In the genomic region with DNA sequence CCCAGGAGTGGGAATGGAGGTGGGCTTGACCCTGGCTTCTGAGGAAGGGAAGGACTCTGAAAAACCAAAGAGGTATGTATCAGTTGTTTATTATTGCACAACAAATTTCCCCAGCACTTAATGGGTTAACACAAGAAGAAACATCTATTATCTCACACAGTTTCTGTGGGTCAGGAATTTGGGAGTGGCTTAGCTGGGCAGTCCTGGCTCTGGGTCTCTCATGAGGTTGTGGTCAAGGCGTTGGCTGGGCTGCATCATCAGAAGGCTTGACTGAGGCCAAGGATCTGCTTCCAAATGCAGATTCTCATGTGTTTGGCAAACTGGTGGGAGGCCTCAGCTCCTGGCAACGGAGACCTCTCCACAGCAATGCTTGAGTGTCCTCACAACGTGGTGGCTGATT, we compare ENCODE assay signal across 13 cellular contexts. TPM values are rescaled to one million over a fixed set of nuclear protein-coding genes. Genes with fewer than 3 reads are reported as not detected.
A peak's percentile ranks its signal among the peaks of the same experiment; 100 is the strongest.
DNase-seq lines count a peak whose midpoint lies in the region; ATAC-seq, FAIRE-seq and TF ChIP-seq lines count a peak whose summit lies in the region.
"Had no signal": no experiment of that assay in that cellular context is flagged by ENCODE, and none has a peak within 500 bp of the region (broad histone marks: within the 10 kb centered on the region; RNA-seq: fewer than 3 reads in every experiment).

No MANE protein-coding gene starts in this region.

- FAIRE-seq in HepG2 (lab: Jason Lieb, UNC) = no peak

- no peak overlapping the region for H2AFZ ChIP-seq in HepG2 (ENCODE audit: low read length)

- H3K36me3 ChIP-seq in brain microvascular endothelial cell (replicated peaks) (no peaks in the 10 kb centered on the region), HepG2 (replicated peaks in 1 of 2; ENCODE audit: control insufficient read depth in 1 of 2, insufficient read depth in 2 of 2, low read length in 2 of 2) (no peaks in the 10 kb centered on the region)

- H3K27me3 Mint-ChIP-seq in activated CD4-positive, alpha-beta memory T cell treated with anti-CD3 and anti-CD28 coated beads for 36 hours = no peaks in the 10 kb centered on the region
- H3K27me3 Mint-ChIP-seq: activated naive CD4-positive, alpha-beta T cell treated with anti-CD3 and anti-CD28 coated beads, Interleukin-2, amount 50 U/mL, for 24 hours had no signal

- no TSS peak for BruUV-seq in HepG2 (replicated peaks; lab: Mats Ljungman, UMichigan)

- TF ChIP-seq EP300 in Ishikawa (IDR thresholded peaks at IDR 0.05; ENCODE audit: borderline replicate concordance) (peak; percentile 63; the same call in 1 of the 2 replicates), HepG2 (IDR thresholded peaks at IDR 0.05; ENCODE audit: low read depth in 2 of 2, low read length in 2 of 2) (no peak), HepG2 (CRISPR knock-in tag; IDR thresholded peaks at IDR 0.05; ENCODE audit: borderline replicate concordance) (no peak)

- TF ChIP-seq CTCF in AG09309 (IDR thresholded peaks at IDR 0.05; ENCODE audit: control insufficient read depth, insufficient read depth, low read depth, low read length, missing control alignments) (no peak), brain microvascular endothelial cell (IDR thresholded peaks at IDR 0.05; ENCODE audit: low read depth, low read length, missing control alignments) (no peak), HepG2 (CRISPR knock-in tag; IDR thresholded peaks at IDR 0.05) (no peak)

- no peak for TF ChIP-seq POLR2A in HepG2 (IDR thresholded peaks at IDR 0.05; ENCODE audit: insufficient read depth in 1 of 2, low read depth in 2 of 2, low read length in 2 of 2)

- peaks cover 12% of the 10 kb centered on the region for H3K4me1 Mint-ChIP-seq in activated CD4-positive, alpha-beta memory T cell treated with anti-CD3 and anti-CD28 coated beads for 36 hours (ENCODE audit: low read depth)

- H3K9me3 Mint-ChIP-seq in activated CD4-positive, alpha-beta memory T cell treated with anti-CD3 and anti-CD28 coated beads for 36 hours = peaks cover 4% of the 10 kb centered on the region
- H3K9me3 Mint-ChIP-seq: activated naive CD4-positive, alpha-beta T cell treated with anti-CD3 and anti-CD28 coated beads, Interleukin-2, amount 50 U/mL, for 24 hours had no signal

- no peak overlapping the region for H3K9ac ChIP-seq in HepG2 (ENCODE audit: insufficient read depth, low read depth, low read length)

- CTCF ChIA-PET in HepG2 (lab: Yijun Ruan, JAX; ENCODE audit: low intra/inter-chr PET ratio, low total read pairs) = no interaction called here
- CTCF ChIA-PET in activated CD4-positive, alpha-beta memory T cell treated with anti-CD3 and anti-CD28 coated beads for 36 hours (lab: Charles Lee) = no interaction called here

- no peak overlapping the region for H3K27ac ChIP-seq in brain microvascular endothelial cell
- no peak overlapping the region for H3K27ac ChIP-seq in HepG2 (ENCODE audit: extremely low read length, insufficient read depth, low read length)

- H3K9me3 ChIP-seq in HepG2 (ENCODE audit: low read length) = peaks cover 3% of the 10 kb centered on the region; the same call in 1 of the 2 replicates

- POLR2A ChIA-PET in HepG2 (lab: Yijun Ruan, JAX) = no interaction called here
- POLR2A ChIA-PET in activated CD4-positive, alpha-beta memory T cell treated with anti-CD3 and anti-CD28 coated beads for 36 hours (lab: Charles Lee) = no interaction called here

- H3K36me3 Mint-ChIP-seq in activated CD4-positive, alpha-beta memory T cell treated with anti-CD3 and anti-CD28 coated beads for 36 hours = peaks cover 3% of the 10 kb centered on the region
- H3K36me3 Mint-ChIP-seq: activated naive CD4-positive, alpha-beta T cell treated with anti-CD3 and anti-CD28 coated beads, Interleukin-2, amount 50 U/mL, for 24 hours had no signal

- no peak overlapping the region for H3K4me3 Mint-ChIP-seq in activated CD4-positive, alpha-beta memory T cell treated with anti-CD3 and anti-CD28 coated beads for 36 hours
- H3K4me3 Mint-ChIP-seq: activated naive CD4-positive, alpha-beta T cell treated with anti-CD3 and anti-CD28 coated beads, Interleukin-2, amount 50 U/mL, for 24 hours; T-helper 2 cell treated with Interferon-gamma antibody and Interleukin-4, amounts not matched to agents 5 μg/mL and 100 μg/mL, for 36 hours had no signal

- no peaks in the 10 kb centered on the region for H3K79me2 ChIP-seq in HepG2 (ENCODE audit: insufficient read depth, low read length)

- in situ Hi-C loops in brain microvascular endothelial cell (cut with HindIII; ENCODE audit: low pct_ligation_motif_present, low sequenced_read_pairs) = no loop called here
- in situ Hi-C loops in HepG2 (cut with HindIII; ENCODE audit: extremely low pct_ligation_motif_present, low pct_unique_long_range_greater_than_20kb) = no loop called here

- H3K4me2 ChIP-seq in HepG2 (ENCODE audit: low read depth, low read length) = no peak overlapping the region

- peak; percentile 10 for DNase-seq in AG09309 (ENCODE audit: low read depth)
- DNase-seq in brain microvascular endothelial cell = peak; percentile 59
- no peak for DNase-seq in HepG2 (ENCODE audit: low spot score)
- no peak for DNase-seq in NCI-H82 (lab: John Stamatoyannopoulos, UW)
- DNase-seq in activated naive CD4-positive, alpha-beta T cell (lab: John Stamatoyannopoulos, UW) = no peak
- DNase-seq in activated CD4-positive, alpha-beta memory T cell treated with anti-CD3 and anti-CD28 coated beads for 36 hours = no peak
- DNase-seq: cortex of kidney, DMS153, left colon had no signal

- TF ChIP-seq RAD21 in Ishikawa (IDR thresholded peaks at IDR 0.05; ENCODE audit: low read depth) (no peak), HepG2 (CRISPR knock-in tag; IDR thresholded peaks at IDR 0.05) (no peak)

- H3K4me3 ChIP-seq in AG09309 (ENCODE audit: control insufficient read depth, low read depth, low read length) = no peak overlapping the region
- H3K4me3 ChIP-seq in brain microvascular endothelial cell (ENCODE audit: low read depth, low read length) = no peak overlapping the region
- H3K4me3 ChIP-seq in HepG2 (replicated peaks in 1 of 3; ENCODE audit: insufficient read depth in 1 of 3, low read depth in 2 of 3, low read length in 3 of 3) = no peak overlapping the region

- H3K27ac Mint-ChIP-seq in activated CD4-positive, alpha-beta memory T cell treated with anti-CD3 and anti-CD28 coated beads for 36 hours = no peak overlapping the region
- H3K27ac Mint-ChIP-seq: activated naive CD4-positive, alpha-beta T cell treated with anti-CD3 and anti-CD28 coated beads, Interleukin-2, amount 50 U/mL, for 24 hours; T-helper 2 cell treated with Interferon-gamma antibody and Interleukin-4, amounts not matched to agents 5 μg/mL and 100 μg/mL, for 36 hours had no signal

- ATAC-seq in HepG2 = no peak
- ATAC-seq in HG02571 (IDR thresholded peaks at IDR 0.05; ENCODE audit: unreplicated experiment) = no peak
- ATAC-seq: left colon had no signal

- intact Hi-C loops in HepG2 (cut with micrococcal nuclease; ENCODE audit: unreplicated experiment) = no loop called here
- intact Hi-C loops in activated CD4-positive, alpha-beta memory T cell treated with anti-CD3 and anti-CD28 coated beads for 36 hours (cut with micrococcal nuclease) = no loop called here

- H3K4me1 ChIP-seq in HepG2 (ENCODE audit: insufficient read depth, low read length) = peaks cover 16% of the 10 kb centered on the region

- no peaks in the 10 kb centered on the region for H4K20me1 ChIP-seq in HepG2 (ENCODE audit: insufficient read depth, low read length)

- 0% methylated on average over 2 of the region's 3 CpGs for WGBS in HepG2 (ENCODE audit: low lambda C conversion rate)

- H3K27me3 ChIP-seq in brain microvascular endothelial cell (replicated peaks) = no peaks in the 10 kb centered on the region
- peaks cover 0 to 7% of the 10 kb centered on the region in 2 experiments; a peak in 1 of 5 replicates for H3K27me3 ChIP-seq in HepG2 (ENCODE audit: control insufficient read depth in 1 of 2, insufficient read depth in 2 of 2, low read length in 2 of 2)

TF ChIP-seq in Ishikawa, 13 proteins besides CTCF, POLR2A, EP300 and RAD21 (continues in another document):
- peak; percentile 59; the same call in 1 of the 2 replicates for TF ChIP-seq TCF12 (IDR thresholded peaks at IDR 0.05; ENCODE audit: low read depth)

TF ChIP-seq in HepG2, 621 proteins besides CTCF, POLR2A, EP300 and RAD21:
- TF ChIP-seq TBX2 (CRISPR knock-in tag; IDR thresholded peaks at IDR 0.05; ENCODE audit: borderline replicate concordance) (no peak), MAZ (IDR thresholded peaks at IDR 0.05; ENCODE audit: borderline replicate concordance, low read depth, low read length) (no peak), MAZ (CRISPR knock-in tag; IDR thresholded peaks at IDR 0.05; ENCODE audit: low read depth) (no peak), CEBPB (IDR thresholded peaks at IDR 0.05; ENCODE audit: borderline replicate concordance, low read depth, low read length) (peak; percentile 70), ZNF652 (CRISPR knock-in tag; IDR thresholded peaks at IDR 0.05; ENCODE audit: borderline replicate concordance, low read depth) (peak; percentile 77), SP140L (CRISPR knock-in tag; IDR thresholded peaks at IDR 0.05; ENCODE audit: borderline replicate concordance) (no peak)

RNA-seq across cellular contexts. Expression of gene SMIM38, which starts 17.5 kb away (rescaled TPM):
- 0.40 TPM in 1 of 2 replicates, not detected in the other for total RNA-seq in HepG2 (2016; rRNA removed; fragmentation: Illumina TruSeq; extraction: Trizol)
- total RNA-seq in HepG2 (2016; cell fraction: cytosol; rRNA removed; fragmentation: Illumina TruSeq; extraction: Trizol; ENCODE audit: low read depth) = 0.18 TPM in 1 of 2 replicates, not detected in the other
- 0.39 and 0.61 TPM in 2 replicates for total RNA-seq in HepG2 (2016; cell fraction: insoluble cytoplasmic fraction; rRNA removed; fragmentation: Illumina TruSeq; extraction: Trizol)
- 0.24 and 0.25 TPM in 2 replicates for total RNA-seq in HepG2 (2016; cell fraction: membrane; rRNA removed; fragmentation: Illumina TruSeq; extraction: Trizol)
- 0.43 and 0.91 TPM in 2 replicates for total RNA-seq in HepG2 (2016; cell fraction: nucleus; rRNA removed; fragmentation: Illumina TruSeq; extraction: Trizol)
- 0.30 and 0.42 TPM in 2 replicates for polyA plus RNA-seq in HepG2 (2011; rRNA removed)
- 0.12 and 0.32 TPM in 2 replicates for polyA plus RNA-seq in HepG2 (2011; cell fraction: cytosol; rRNA removed)
- polyA plus RNA-seq in HepG2 (2011; cell fraction: nucleus; rRNA removed) = 3.5 and 3.6 TPM in 2 replicates
- 0.39 and 0.67 TPM in 2 replicates for polyA plus RNA-seq in HepG2 (2012)
- not detected in 2 replicates for polyA plus RNA-seq in HepG2 (2016; cell fraction: cytosol; fragmentation: Illumina TruSeq; extraction: Trizol; ENCODE audit: low read depth)
- 0.09 TPM in 1 of 2 replicates, not detected in the other for polyA plus RNA-seq in HepG2 (2016; cell fraction: insoluble cytoplasmic fraction; fragmentation: Illumina TruSeq; extraction: Trizol; ENCODE audit: low read depth)
- not detected in 2 replicates for polyA plus RNA-seq in HepG2 (2016; cell fraction: membrane; fragmentation: Illumina TruSeq; extraction: Trizol; ENCODE audit: low read depth)
- 0.45 and 0.49 TPM in 2 replicates for polyA plus RNA-seq in HepG2 (2016; cell fraction: nucleus; fragmentation: Illumina TruSeq; extraction: Trizol; ENCODE audit: insufficient read depth, low read depth)
- 0.09 and 1.2 TPM in 2 replicates for polyA minus RNA-seq in HepG2 (2011; rRNA and poly(A)+ RNA removed; ENCODE audit: low replicate concordance)
- polyA minus RNA-seq in HepG2 (2011; cell fraction: cytosol; rRNA and poly(A)+ RNA removed) = not detected in 2 replicates
- 1.4 and 2.1 TPM in 2 replicates for polyA minus RNA-seq in HepG2 (2011; cell fraction: nucleus; rRNA and poly(A)+ RNA removed)
- total RNA-seq in activated CD4-positive, alpha-beta memory T cell treated with anti-CD3 and anti-CD28 coated beads for 36 hours = 1 to 10 TPM; 1.5 to 1.8 TPM

Comparison
In these comparisons a context has a peak if more than half of its experiments do, and no peak if none do; other contexts are left out.
1. DNase-seq: peak in AG09309 (single experiment) and brain microvascular endothelial cell (single experiment); none in HepG2 (single experiment), NCI-H82 (single experiment), activated naive CD4-positive, alpha-beta T cell (0 of 4) and activated CD4-positive, alpha-beta memory T cell treated with anti-CD3 and anti-CD28 coated beads for 36 hours (single experiment).